8 cellular contexts compared by ENCODE assay signal in the genomic region with DNA sequence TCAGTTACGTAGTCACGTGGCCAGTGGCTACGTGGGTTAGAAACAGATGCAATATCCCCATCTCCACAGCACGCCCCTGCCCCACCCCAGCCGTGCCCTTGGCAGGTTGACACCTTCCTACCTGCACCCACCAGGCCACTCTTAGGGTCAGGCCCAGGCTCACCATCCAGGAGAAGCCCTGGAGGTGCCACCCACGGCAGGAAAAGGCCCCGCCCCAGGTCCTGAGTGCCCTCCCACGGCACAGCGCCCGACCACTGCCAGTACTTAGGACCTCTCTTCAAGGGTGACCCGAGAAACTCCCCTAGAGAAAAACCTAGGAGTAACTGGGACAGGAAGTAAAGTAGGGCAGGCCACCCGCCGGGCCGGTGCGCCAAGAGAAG. TPM values are rescaled to one million over a fixed set of nuclear protein-coding genes. Genes with fewer than 3 reads are reported as not detected.
A peak's percentile ranks its signal among the peaks of the same experiment; 100 is the strongest.
DNase-seq lines count a peak whose midpoint lies in the region; ATAC-seq and TF ChIP-seq lines count a peak whose summit lies in the region.

No MANE protein-coding gene starts in this region.

- H3K9me3 Mint-ChIP-seq in type B pancreatic cell, result no peaks in the 10 kb centered on the region

- intact Hi-C loops in left colon (cut with DNase I, micrococcal nuclease), result no loop called here
- intact Hi-C loops in posterior vena cava (cut with DNase I), result no loop called here

- TF ChIP-seq CTCF in type B pancreatic cell (conservative IDR thresholded peaks at IDR 0.05), result no peak

- peak overlapping the region; percentile 70 for H3K27ac Mint-ChIP-seq in type B pancreatic cell

- peak overlapping the region; percentile 78 for H3K4me3 Mint-ChIP-seq in type B pancreatic cell

- no peaks in the 10 kb centered on the region for H3K27me3 Mint-ChIP-seq in type B pancreatic cell

- H3K36me3 Mint-ChIP-seq in type B pancreatic cell, result peaks cover 9% of the 10 kb centered on the region

- ATAC-seq in left colon (peak; percentile 19), HG02610 (IDR thresholded peaks at IDR 0.05; ENCODE audit: unreplicated experiment) (no peak), GM19452 (IDR thresholded peaks at IDR 0.05; ENCODE audit: unreplicated experiment) (no peak)

- H3K4me1 Mint-ChIP-seq in type B pancreatic cell (ENCODE audit: unreplicated experiment), result peaks cover 14% of the 10 kb centered on the region

- peak; percentile 19 for DNase-seq in activated naive CD4-positive, alpha-beta T cell treated with Interleukin-2 at 50 U/mL for 16 hours
- DNase-seq in activated naive CD4-positive, alpha-beta T cell (lab: John Stamatoyannopoulos, UW), result no peak
- peak; percentile 42 to 44 for DNase-seq in activated T-cell treated with anti-CD3 and anti-CD28 coated beads, Interleukin-2, amount 50 U/mL, for 48 hours
- DNase-seq in left colon (peak in 1 of 2 donors; percentile 53), type B pancreatic cell (ENCODE audit: extremely low spot score, unreplicated experiment) (no peak), posterior vena cava (ENCODE audit: low spot score) (no peak)

RNA-seq across cellular contexts. Expression of gene C1orf35, which starts 1.5 kb away (rescaled TPM):
- total RNA-seq in left colon (10 to 100 TPM; 11.9 to 14.7 TPM), type B pancreatic cell (ENCODE audit: low replicate concordance) (16.9 and 23.3 TPM in 2 replicates), posterior vena cava (1 to 10 TPM; 7.8 to 8.0 TPM)

RNA-seq across cellular contexts. Expression of gene MRPL55, which starts 7.5 kb away (rescaled TPM):
- 10 to 100 TPM; 31.9 to 32.9 TPM for total RNA-seq in left colon
- 47.4 and 58.8 TPM in 2 replicates for total RNA-seq in type B pancreatic cell (ENCODE audit: low replicate concordance)
- 10 to 100 TPM; 30.0 to 30.9 TPM for total RNA-seq in posterior vena cava

RNA-seq across cellular contexts. Expression of gene ARF1, which starts 19.1 kb away (rescaled TPM):
- total RNA-seq in left colon (100 to 1,000 TPM; 469 to 500 TPM), type B pancreatic cell (ENCODE audit: low replicate concordance) (288 and 401 TPM in 2 replicates), posterior vena cava (100 to 1,000 TPM; 300 to 342 TPM)

RNA-seq across cellular contexts. Expression of gene GUK1, which starts 38.5 kb away (rescaled TPM):
- total RNA-seq in left colon (100 to 1,000 TPM; 175 to 176 TPM), type B pancreatic cell (ENCODE audit: low replicate concordance) (133 and 174 TPM in 2 replicates), posterior vena cava (100 to 1,000 TPM; 220 to 234 TPM)

RNA-seq across cellular contexts. Expression of gene GJC2, which starts 48.1 kb away (rescaled TPM):
- total RNA-seq in left colon (1 to 10 TPM in 1 of 2 donors, under 1 TPM in 1; 0.49 to 1.5 TPM), type B pancreatic cell (ENCODE audit: low replicate concordance) (0.76 and 1.3 TPM in 2 replicates), posterior vena cava (1 to 10 TPM; 6.9 to 8.2 TPM)

Comparison
In these comparisons a context has a peak if more than half of its experiments do, and no peak if none do; other contexts are left out.
1. DNase-seq: peak in activated naive CD4-positive, alpha-beta T cell treated with Interleukin-2 at 50 U/mL for 16 hours (single experiment) and activated T-cell treated with anti-CD3 and anti-CD28 coated beads, Interleukin-2, amount 50 U/mL, for 48 hours (2 of 2); none in activated naive CD4-positive, alpha-beta T cell (0 of 4), type B pancreatic cell (single experiment) and posterior vena cava (single experiment).